8 cellular contexts compared by ENCODE assay signal in the genomic region with DNA sequence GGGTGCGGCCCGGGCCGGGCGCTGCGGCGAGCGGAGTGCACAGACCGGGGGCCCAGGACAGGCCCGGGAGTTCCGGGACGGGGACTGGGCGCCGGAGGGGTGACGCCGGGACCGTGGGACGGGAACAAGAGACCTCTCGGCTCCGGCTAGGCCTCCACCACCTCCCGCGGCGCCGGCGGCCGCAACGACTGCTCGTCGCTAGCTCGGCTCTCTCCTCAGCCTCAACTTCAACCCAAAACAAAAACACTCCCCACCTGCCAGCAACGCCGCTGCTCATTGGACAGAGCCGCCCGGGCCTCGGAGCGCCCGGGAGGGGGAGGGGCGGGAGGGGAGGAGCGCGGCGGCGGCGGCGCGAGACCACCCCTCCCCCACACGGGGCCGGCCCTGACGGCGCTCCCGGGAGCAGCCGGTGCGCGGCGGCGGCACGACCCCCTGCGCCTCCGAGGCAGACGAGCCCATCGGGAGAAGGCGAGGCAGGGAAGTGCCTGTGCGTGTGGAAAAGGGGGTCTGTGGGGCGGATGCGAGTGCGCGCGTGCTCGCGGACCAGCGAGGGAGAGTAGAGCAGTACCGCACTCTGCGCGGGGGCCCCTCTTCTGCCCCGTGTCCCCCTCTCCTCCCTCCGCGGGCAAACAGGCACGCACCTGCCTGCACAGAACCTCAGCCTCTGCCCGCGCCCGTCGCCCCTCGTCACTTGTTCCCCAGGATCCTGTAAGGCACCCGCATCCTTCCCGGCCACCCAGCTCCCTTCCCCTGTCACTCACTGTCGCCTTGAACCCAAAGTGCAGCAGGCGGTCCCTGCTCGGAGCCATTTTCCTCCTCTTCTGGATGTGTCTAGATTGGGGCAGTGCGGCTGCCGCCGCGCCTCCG. TPM values are rescaled to one million over a fixed set of nuclear protein-coding genes. Genes with fewer than 3 reads are reported as not detected.
DNase-seq lines count a peak whose midpoint lies in the region; ATAC-seq, FAIRE-seq and TF ChIP-seq lines count a peak whose summit lies in the region.

A gene with protein sequence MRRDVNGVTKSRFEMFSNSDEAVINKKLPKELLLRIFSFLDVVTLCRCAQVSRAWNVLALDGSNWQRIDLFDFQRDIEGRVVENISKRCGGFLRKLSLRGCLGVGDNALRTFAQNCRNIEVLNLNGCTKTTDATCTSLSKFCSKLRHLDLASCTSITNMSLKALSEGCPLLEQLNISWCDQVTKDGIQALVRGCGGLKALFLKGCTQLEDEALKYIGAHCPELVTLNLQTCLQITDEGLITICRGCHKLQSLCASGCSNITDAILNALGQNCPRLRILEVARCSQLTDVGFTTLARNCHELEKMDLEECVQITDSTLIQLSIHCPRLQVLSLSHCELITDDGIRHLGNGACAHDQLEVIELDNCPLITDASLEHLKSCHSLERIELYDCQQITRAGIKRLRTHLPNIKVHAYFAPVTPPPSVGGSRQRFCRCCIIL (minus strand): TSS at position 215 of the 867 bp plus-strand sequence. CDS start 224 bp downstream, outside the sequence.

- TF ChIP-seq CTCF in GM10266 (IDR thresholded peaks at IDR 0.05; ENCODE audit: control insufficient read depth, insufficient read depth, low read depth, missing control alignments) = no peak
- no peak for TF ChIP-seq CTCF in pancreas (IDR thresholded peaks at IDR 0.05)

- 0% methylated on average over 68 to 91 of the region's 91 CpGs for WGBS in pancreas, 2 donors
- under 1% methylated on average over 91 of the region's 91 CpGs for WGBS in thymus

- intact Hi-C loops in Right ventricle myocardium superior (cut with DNase I) (no loop called here), pancreas (cut with DNase I) (no loop called here)

- ATAC-seq in HG02642 (IDR thresholded peaks at IDR 0.05; ENCODE audit: poor library complexity, unreplicated experiment) = peak; percentile 66
- peak; percentile 96 for ATAC-seq in Right ventricle myocardium superior (ENCODE audit: poor library complexity)
- ATAC-seq in pancreas = peak; percentile 89 to 95 (median 92)

- no peaks in the 10 kb centered on the region for H3K9me3 ChIP-seq in pancreas
- H3K9me3 ChIP-seq in thymus (ENCODE audit: control insufficient read depth) = no peaks in the 10 kb centered on the region

- FAIRE-seq in pancreas (lab: Jason Lieb, UNC) = no peak

- DNase-seq in GM10266 (ENCODE audit: extremely low spot score) = peak; percentile 98
- peak; percentile 90 to 93 (median 92) for DNase-seq in NCI-H1417 (lab: John Stamatoyannopoulos, UW)
- DNase-seq in SW480 (ENCODE audit: low spot score) = peak; percentile 85
- DNase-seq in activated naive CD8-positive, alpha-beta T cell treated with anti-CD3 and anti-CD28 coated beads, Interleukin-2, amount 50 U/mL, for 16 hours (ENCODE audit: low read depth, low spot score) = peak; percentile 82
- DNase-seq in Right ventricle myocardium superior = peak; percentile 97
- peak; percentile 88 to 96 (median 93) for DNase-seq in pancreas

- H3K27ac ChIP-seq in pancreas (peak within 1 kb of the TSS; percentile 77 to 91 (median 84)), thymus (ENCODE audit: low read depth) (peak within 1 kb of the TSS; percentile 87)

- no peaks in the 10 kb centered on the region for H3K36me3 ChIP-seq in pancreas
- H3K36me3 ChIP-seq in thymus (ENCODE audit: control insufficient read depth, insufficient read depth) = peaks cover 8% of the 10 kb centered on the region

- peak within 1 kb of the TSS; percentile 74 to 99 (median 96) for H3K4me3 ChIP-seq in pancreas
- peak within 1 kb of the TSS; percentile 63 for H3K4me3 ChIP-seq in thymus (ENCODE audit: low read length)

- H3K4me1 ChIP-seq in pancreas (peaks cover 0 to 14% (median 10%) of the 10 kb centered on the region in 3 donors), thymus (ENCODE audit: control insufficient read depth, insufficient read depth, low read length) (peaks cover 6% of the 10 kb centered on the region)

- no peaks in the 10 kb centered on the region for H3K27me3 ChIP-seq in pancreas
- H3K27me3 ChIP-seq in thymus (ENCODE audit: control insufficient read depth, insufficient read depth) = no peaks in the 10 kb centered on the region

RNA-seq across cellular contexts. Expression of the gene that starts here (rescaled TPM):
- total RNA-seq in Right ventricle myocardium superior (12.1 TPM), pancreas (10 to 100 TPM in 1 of 6 donors, 1 to 10 TPM in 5; 5.3 to 15.5 (median 7.7) TPM)
- polyA plus RNA-seq in pancreas (1 to 10 TPM; 2.5 to 2.9 TPM), thymus (4.2 TPM)

Comparison
In these comparisons a context has a peak if more than half of its experiments do, and no peak if none do; other contexts are left out.
1. Peak in every context shown above with its lines: DNase-seq, ATAC-seq, H3K4me3 ChIP-seq and H3K27ac ChIP-seq.